In genomic region chr16:88315543-88316105, GRCh38 we compare ENCODE assay signal across 1 cellular context.
TF ChIP-seq lines count a peak whose summit lies in the region.

No MANE protein-coding gene starts in this region.

TF ChIP-seq in H1, 55 proteins besides CTCF, POLR2A, EP300 and RAD21 (continued from another document):
- TF ChIP-seq CTBP2 (IDR thresholded peaks at IDR 0.05; ENCODE audit: borderline replicate concordance, insufficient read depth, insufficient read length, low read length) (no peak), POLR2AphosphoS5 (IDR thresholded peaks at IDR 0.05; ENCODE audit: low read depth, low read length) (no peak), SRF (IDR thresholded peaks at IDR 0.05; ENCODE audit: low read depth, low read length) (no peak), TCF12 (IDR thresholded peaks at IDR 0.05; ENCODE audit: low read depth, low read length) (no peak), EZH2 (IDR thresholded peaks at IDR 0.05; ENCODE audit: low read depth, low read length, severe bottlenecking) (no peak), BCL11A (IDR thresholded peaks at IDR 0.05; ENCODE audit: low read depth in 2 of 2, low read length in 2 of 2) (no peak)
